1 cellular context compared by ENCODE assay signal in the genomic region with DNA sequence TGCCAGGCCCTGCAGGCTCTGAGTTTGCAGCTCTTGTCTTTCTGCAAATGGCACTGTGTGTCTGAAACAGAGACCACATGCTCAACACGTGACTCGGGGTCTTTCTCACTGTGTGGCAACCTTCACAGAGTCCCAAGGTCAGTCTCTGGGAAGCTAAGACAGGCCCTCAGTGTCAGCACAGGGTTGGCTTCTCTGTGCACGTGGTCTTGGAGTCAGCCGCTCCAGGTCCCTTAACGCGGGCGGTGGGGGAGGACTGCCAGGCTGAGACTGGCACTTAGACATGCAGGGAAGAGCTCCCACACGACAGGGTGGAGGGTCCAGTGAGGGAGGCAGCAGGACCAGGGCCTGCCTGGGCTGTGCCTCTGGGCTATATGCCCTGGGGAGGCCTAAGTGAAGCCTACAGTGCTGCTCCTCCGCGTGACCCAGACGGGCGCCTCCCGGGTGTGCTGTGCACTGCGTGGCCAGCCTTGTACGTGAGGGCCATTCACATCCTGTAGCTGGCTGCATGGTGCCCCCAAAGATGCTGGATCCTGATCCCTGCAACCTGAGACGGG.
A peak's percentile ranks its signal among the peaks of the same experiment; 100 is the strongest.
TF ChIP-seq lines count a peak whose summit lies in the region.

No MANE protein-coding gene starts in this region.

TF ChIP-seq in HepG2, 621 proteins besides CTCF, POLR2A, EP300 and RAD21 (continued from another document and continues in another):
- TF ChIP-seq, protein P1, sequence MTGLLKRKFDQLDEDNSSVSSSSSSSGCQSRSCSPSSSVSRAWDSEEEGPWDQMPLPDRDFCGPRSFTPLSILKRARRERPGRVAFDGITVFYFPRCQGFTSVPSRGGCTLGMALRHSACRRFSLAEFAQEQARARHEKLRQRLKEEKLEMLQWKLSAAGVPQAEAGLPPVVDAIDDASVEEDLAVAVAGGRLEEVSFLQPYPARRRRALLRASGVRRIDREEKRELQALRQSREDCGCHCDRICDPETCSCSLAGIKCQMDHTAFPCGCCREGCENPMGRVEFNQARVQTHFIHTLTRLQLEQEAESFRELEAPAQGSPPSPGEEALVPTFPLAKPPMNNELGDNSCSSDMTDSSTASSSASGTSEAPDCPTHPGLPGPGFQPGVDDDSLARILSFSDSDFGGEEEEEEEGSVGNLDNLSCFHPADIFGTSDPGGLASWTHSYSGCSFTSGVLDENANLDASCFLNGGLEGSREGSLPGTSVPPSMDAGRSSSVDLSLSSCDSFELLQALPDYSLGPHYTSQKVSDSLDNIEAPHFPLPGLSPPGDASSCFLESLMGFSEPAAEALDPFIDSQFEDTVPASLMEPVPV (CRISPR knock-in tag; IDR thresholded peaks at IDR 0.05), result no peak
- TF ChIP-seq ZNF607 (CRISPR knock-in tag; IDR thresholded peaks at IDR 0.05; ENCODE audit: borderline replicate concordance) (0 out of 2 replicates have a peak, but pooled peaks have one; percentile 69), PLRG1 (conservative IDR thresholded peaks at IDR 0.05) (no peak), ZNF20 (CRISPR knock-in tag; IDR thresholded peaks at IDR 0.05) (no peak), KLF6 (CRISPR knock-in tag; IDR thresholded peaks at IDR 0.05) (peak; percentile 82; the same call in 1 of the 2 replicates), SSRP1 (CRISPR knock-in tag; IDR thresholded peaks at IDR 0.05) (no peak), ZNF605 (CRISPR knock-in tag; IDR thresholded peaks at IDR 0.05) (peak; percentile 51; the same call in 1 of the 2 replicates), ZNF720 (CRISPR knock-in tag; IDR thresholded peaks at IDR 0.05) (no peak), ZNF772 (CRISPR knock-in tag; IDR thresholded peaks at IDR 0.05) (0 out of 2 replicates have a peak, but pooled peaks have one; percentile 32), ZNF530 (CRISPR knock-in tag; IDR thresholded peaks at IDR 0.05; ENCODE audit: low read depth) (no peak), MATR3 (CRISPR knock-in tag; IDR thresholded peaks at IDR 0.05) (no peak), ZMYM4 (CRISPR knock-in tag; IDR thresholded peaks at IDR 0.05) (0 out of 2 replicates have a peak, but pooled peaks have one; percentile 44), CEBPB (IDR thresholded peaks at IDR 0.05; ENCODE audit: borderline replicate concordance, low read depth, low read length) (peak; percentile 5; the same call in 1 of the 2 replicates), ZNF30 (CRISPR knock-in tag; IDR thresholded peaks at IDR 0.05) (0 out of 2 replicates have a peak, but pooled peaks have one; percentile 33), FOXC1 (CRISPR knock-in tag; IDR thresholded peaks at IDR 0.05; ENCODE audit: borderline replicate concordance) (peak; percentile 87), KLF15 (CRISPR knock-in tag; IDR thresholded peaks at IDR 0.05; ENCODE audit: borderline replicate concordance) (no peak), PHF21A (CRISPR knock-in tag; IDR thresholded peaks at IDR 0.05) (0 out of 2 replicates have a peak, but pooled peaks have one; percentile 20), NFIB (CRISPR knock-in tag; IDR thresholded peaks at IDR 0.05; ENCODE audit: borderline replicate concordance) (peak; percentile 78; the same call in 1 of the 2 replicates), ZNF354B (CRISPR knock-in tag; IDR thresholded peaks at IDR 0.05) (no peak), ZBTB7B (CRISPR knock-in tag; IDR thresholded peaks at IDR 0.05) (0 out of 2 replicates have a peak, but pooled peaks have one; percentile 35), MAFK (conservative IDR thresholded peaks at IDR 0.05 in 1 of 2, IDR thresholded peaks at IDR 0.05 in 1 of 2; ENCODE audit: low read length in 2 of 2) (no peak), ZNF350 (CRISPR knock-in tag; IDR thresholded peaks at IDR 0.05; ENCODE audit: borderline replicate concordance, low read depth) (peak; percentile 28; the same call in 1 of the 2 replicates), GPN1 (CRISPR knock-in tag; IDR thresholded peaks at IDR 0.05; ENCODE audit: borderline replicate concordance) (no peak), GATAD2A (CRISPR knock-in tag; IDR thresholded peaks at IDR 0.05) (peak; percentile 13; the same call in 1 of the 2 replicates), ZNF24 (IDR thresholded peaks at IDR 0.05) (no peak)
- TF ChIP-seq, protein P2, sequence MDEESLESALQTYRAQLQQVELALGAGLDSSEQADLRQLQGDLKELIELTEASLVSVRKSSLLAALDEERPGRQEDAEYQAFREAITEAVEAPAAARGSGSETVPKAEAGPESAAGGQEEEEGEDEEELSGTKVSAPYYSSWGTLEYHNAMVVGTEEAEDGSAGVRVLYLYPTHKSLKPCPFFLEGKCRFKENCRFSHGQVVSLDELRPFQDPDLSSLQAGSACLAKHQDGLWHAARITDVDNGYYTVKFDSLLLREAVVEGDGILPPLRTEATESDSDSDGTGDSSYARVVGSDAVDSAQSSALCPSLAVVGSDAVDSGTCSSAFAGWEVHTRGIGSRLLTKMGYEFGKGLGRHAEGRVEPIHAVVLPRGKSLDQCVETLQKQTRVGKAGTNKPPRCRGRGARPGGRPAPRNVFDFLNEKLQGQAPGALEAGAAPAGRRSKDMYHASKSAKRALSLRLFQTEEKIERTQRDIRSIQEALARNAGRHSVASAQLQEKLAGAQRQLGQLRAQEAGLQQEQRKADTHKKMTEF (CRISPR knock-in tag; IDR thresholded peaks at IDR 0.05), result no peak
- TF ChIP-seq, protein P3, sequence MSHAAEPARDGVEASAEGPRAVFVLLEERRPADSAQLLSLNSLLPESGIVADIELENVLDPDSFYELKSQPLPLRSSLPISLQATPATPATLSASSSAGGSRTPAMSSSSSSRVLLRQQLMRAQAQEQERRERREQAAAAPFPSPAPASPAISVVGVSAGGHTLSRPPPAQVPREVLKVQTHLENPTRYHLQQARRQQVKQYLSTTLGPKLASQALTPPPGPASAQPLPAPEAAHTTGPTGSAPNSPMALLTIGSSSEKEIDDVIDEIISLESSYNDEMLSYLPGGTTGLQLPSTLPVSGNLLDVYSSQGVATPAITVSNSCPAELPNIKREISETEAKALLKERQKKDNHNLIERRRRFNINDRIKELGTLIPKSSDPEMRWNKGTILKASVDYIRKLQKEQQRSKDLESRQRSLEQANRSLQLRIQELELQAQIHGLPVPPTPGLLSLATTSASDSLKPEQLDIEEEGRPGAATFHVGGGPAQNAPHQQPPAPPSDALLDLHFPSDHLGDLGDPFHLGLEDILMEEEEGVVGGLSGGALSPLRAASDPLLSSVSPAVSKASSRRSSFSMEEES (CRISPR knock-in tag; IDR thresholded peaks at IDR 0.05), result 0 out of 2 replicates have a peak, but pooled peaks have one; percentile 19
- TF ChIP-seq, protein P4, sequence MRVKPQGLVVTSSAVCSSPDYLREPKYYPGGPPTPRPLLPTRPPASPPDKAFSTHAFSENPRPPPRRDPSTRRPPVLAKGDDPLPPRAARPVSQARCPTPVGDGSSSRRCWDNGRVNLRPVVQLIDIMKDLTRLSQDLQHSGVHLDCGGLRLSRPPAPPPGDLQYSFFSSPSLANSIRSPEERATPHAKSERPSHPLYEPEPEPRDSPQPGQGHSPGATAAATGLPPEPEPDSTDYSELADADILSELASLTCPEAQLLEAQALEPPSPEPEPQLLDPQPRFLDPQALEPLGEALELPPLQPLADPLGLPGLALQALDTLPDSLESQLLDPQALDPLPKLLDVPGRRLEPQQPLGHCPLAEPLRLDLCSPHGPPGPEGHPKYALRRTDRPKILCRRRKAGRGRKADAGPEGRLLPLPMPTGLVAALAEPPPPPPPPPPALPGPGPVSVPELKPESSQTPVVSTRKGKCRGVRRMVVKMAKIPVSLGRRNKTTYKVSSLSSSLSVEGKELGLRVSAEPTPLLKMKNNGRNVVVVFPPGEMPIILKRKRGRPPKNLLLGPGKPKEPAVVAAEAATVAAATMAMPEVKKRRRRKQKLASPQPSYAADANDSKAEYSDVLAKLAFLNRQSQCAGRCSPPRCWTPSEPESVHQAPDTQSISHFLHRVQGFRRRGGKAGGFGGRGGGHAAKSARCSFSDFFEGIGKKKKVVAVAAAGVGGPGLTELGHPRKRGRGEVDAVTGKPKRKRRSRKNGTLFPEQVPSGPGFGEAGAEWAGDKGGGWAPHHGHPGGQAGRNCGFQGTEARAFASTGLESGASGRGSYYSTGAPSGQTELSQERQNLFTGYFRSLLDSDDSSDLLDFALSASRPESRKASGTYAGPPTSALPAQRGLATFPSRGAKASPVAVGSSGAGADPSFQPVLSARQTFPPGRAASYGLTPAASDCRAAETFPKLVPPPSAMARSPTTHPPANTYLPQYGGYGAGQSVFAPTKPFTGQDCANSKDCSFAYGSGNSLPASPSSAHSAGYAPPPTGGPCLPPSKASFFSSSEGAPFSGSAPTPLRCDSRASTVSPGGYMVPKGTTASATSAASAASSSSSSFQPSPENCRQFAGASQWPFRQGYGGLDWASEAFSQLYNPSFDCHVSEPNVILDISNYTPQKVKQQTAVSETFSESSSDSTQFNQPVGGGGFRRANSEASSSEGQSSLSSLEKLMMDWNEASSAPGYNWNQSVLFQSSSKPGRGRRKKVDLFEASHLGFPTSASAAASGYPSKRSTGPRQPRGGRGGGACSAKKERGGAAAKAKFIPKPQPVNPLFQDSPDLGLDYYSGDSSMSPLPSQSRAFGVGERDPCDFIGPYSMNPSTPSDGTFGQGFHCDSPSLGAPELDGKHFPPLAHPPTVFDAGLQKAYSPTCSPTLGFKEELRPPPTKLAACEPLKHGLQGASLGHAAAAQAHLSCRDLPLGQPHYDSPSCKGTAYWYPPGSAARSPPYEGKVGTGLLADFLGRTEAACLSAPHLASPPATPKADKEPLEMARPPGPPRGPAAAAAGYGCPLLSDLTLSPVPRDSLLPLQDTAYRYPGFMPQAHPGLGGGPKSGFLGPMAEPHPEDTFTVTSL (CRISPR knock-in tag; IDR thresholded peaks at IDR 0.05; ENCODE audit: borderline replicate concordance), result no peak
- TF ChIP-seq, protein P5, sequence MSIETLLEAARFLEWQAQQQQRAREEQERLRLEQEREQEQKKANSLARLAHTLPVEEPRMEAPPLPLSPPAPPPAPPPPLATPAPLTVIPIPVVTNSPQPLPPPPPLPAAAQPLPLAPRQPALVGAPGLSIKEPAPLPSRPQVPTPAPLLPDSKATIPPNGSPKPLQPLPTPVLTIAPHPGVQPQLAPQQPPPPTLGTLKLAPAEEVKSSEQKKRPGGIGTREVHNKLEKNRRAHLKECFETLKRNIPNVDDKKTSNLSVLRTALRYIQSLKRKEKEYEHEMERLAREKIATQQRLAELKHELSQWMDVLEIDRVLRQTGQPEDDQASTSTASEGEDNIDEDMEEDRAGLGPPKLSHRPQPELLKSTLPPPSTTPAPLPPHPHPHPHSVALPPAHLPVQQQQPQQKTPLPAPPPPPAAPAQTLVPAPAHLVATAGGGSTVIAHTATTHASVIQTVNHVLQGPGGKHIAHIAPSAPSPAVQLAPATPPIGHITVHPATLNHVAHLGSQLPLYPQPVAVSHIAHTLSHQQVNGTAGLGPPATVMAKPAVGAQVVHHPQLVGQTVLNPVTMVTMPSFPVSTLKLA (IDR thresholded peaks at IDR 0.05), result peak; percentile 90
- TF ChIP-seq, protein P6, sequence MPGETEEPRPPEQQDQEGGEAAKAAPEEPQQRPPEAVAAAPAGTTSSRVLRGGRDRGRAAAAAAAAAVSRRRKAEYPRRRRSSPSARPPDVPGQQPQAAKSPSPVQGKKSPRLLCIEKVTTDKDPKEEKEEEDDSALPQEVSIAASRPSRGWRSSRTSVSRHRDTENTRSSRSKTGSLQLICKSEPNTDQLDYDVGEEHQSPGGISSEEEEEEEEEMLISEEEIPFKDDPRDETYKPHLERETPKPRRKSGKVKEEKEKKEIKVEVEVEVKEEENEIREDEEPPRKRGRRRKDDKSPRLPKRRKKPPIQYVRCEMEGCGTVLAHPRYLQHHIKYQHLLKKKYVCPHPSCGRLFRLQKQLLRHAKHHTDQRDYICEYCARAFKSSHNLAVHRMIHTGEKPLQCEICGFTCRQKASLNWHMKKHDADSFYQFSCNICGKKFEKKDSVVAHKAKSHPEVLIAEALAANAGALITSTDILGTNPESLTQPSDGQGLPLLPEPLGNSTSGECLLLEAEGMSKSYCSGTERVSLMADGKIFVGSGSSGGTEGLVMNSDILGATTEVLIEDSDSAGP (CRISPR knock-in tag; IDR thresholded peaks at IDR 0.05; ENCODE audit: borderline replicate concordance), result no peak
- TF ChIP-seq, protein P7, sequence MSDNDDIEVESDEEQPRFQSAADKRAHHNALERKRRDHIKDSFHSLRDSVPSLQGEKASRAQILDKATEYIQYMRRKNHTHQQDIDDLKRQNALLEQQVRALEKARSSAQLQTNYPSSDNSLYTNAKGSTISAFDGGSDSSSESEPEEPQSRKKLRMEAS (IDR thresholded peaks at IDR 0.05), result peak; percentile 83
- TF ChIP-seq, protein P8, sequence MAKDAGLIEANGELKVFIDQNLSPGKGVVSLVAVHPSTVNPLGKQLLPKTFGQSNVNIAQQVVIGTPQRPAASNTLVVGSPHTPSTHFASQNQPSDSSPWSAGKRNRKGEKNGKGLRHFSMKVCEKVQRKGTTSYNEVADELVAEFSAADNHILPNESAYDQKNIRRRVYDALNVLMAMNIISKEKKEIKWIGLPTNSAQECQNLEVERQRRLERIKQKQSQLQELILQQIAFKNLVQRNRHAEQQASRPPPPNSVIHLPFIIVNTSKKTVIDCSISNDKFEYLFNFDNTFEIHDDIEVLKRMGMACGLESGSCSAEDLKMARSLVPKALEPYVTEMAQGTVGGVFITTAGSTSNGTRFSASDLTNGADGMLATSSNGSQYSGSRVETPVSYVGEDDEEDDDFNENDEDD (CRISPR knock-in tag; IDR thresholded peaks at IDR 0.05; ENCODE audit: borderline replicate concordance), result peak; percentile 53; the same call in 1 of the 2 replicates
- TF ChIP-seq, protein P9, sequence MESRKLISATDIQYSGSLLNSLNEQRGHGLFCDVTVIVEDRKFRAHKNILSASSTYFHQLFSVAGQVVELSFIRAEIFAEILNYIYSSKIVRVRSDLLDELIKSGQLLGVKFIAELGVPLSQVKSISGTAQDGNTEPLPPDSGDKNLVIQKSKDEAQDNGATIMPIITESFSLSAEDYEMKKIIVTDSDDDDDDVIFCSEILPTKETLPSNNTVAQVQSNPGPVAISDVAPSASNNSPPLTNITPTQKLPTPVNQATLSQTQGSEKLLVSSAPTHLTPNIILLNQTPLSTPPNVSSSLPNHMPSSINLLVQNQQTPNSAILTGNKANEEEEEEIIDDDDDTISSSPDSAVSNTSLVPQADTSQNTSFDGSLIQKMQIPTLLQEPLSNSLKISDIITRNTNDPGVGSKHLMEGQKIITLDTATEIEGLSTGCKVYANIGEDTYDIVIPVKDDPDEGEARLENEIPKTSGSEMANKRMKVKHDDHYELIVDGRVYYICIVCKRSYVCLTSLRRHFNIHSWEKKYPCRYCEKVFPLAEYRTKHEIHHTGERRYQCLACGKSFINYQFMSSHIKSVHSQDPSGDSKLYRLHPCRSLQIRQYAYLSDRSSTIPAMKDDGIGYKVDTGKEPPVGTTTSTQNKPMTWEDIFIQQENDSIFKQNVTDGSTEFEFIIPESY (CRISPR knock-in tag; IDR thresholded peaks at IDR 0.05), result peak; percentile 80
- TF ChIP-seq, protein P10, sequence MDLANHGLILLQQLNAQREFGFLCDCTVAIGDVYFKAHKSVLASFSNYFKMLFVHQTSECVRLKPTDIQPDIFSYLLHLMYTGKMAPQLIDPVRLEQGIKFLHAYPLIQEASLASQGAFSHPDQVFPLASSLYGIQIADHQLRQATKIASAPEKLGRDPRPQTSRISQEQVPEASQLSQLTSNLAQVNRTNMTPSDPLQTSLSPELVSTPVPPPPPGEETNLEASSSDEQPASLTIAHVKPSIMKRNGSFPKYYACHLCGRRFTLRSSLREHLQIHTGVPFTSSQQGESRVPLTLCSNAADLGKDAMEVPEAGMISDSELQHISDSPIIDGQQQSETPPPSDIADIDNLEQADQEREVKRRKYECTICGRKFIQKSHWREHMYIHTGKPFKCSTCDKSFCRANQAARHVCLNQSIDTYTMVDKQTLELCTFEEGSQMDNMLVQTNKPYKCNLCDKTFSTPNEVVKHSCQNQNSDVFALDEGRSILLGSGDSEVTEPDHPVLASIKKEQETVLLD (CRISPR knock-in tag; IDR thresholded peaks at IDR 0.05; ENCODE audit: low read depth), result no peak
- TF ChIP-seq, protein P11, sequence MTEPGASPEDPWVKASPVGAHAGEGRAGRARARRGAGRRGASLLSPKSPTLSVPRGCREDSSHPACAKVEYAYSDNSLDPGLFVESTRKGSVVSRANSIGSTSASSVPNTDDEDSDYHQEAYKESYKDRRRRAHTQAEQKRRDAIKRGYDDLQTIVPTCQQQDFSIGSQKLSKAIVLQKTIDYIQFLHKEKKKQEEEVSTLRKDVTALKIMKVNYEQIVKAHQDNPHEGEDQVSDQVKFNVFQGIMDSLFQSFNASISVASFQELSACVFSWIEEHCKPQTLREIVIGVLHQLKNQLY (CRISPR knock-in tag; IDR thresholded peaks at IDR 0.05), result 0 out of 2 replicates have a peak, but pooled peaks have one; percentile 28
